ENCODE assay signal across 1 cellular context in genomic region chr10:87504667-87505365, GRCh38.
A peak's percentile ranks its signal among the peaks of the same experiment; 100 is the strongest.
TF ChIP-seq lines count a peak whose summit lies in the region.

TSS of gene MINPP1 (plus strand) at chr10:87504893. CDS start at chr10:87504916, 23 bp downstream.

TF ChIP-seq in GM12878, 131 proteins besides CTCF, POLR2A, EP300 and RAD21 (continued from another document and continues in another):
- no peak; the same call in 1 of the 2 replicates for TF ChIP-seq RUNX3 (IDR thresholded peaks at IDR 0.05; ENCODE audit: low read length)
- TF ChIP-seq CEBPZ (IDR thresholded peaks at IDR 0.05; ENCODE audit: low read depth, low read length): no peak
- TF ChIP-seq KAT2A (conservative IDR thresholded peaks at IDR 0.05; ENCODE audit: control insufficient read depth, low read depth, low read length): no peak
- TF ChIP-seq CREB1 (IDR thresholded peaks at IDR 0.05; ENCODE audit: low read depth): peak; percentile 80
- no peak for TF ChIP-seq SP1 (IDR thresholded peaks at IDR 0.05; ENCODE audit: low read depth, low read length)
- no peak; the same call in 2 of the 3 replicates for TF ChIP-seq POU2F2 (IDR thresholded peaks at IDR 0.05; ENCODE audit: borderline replicate concordance, low read depth, low read length)
- no peak for TF ChIP-seq TCF7 (IDR thresholded peaks at IDR 0.05; ENCODE audit: borderline replicate concordance)
- TF ChIP-seq ZNF384 (IDR thresholded peaks at IDR 0.05; ENCODE audit: borderline replicate concordance, low read depth, low read length): no peak
- TF ChIP-seq SRF (IDR thresholded peaks at IDR 0.05; ENCODE audit: low read depth in 2 of 2, low read length in 2 of 2): no peak
- TF ChIP-seq SMAD1 (IDR thresholded peaks at IDR 0.05; ENCODE audit: low read depth, partially characterized antibody): no peak
- TF ChIP-seq BRCA1 (IDR thresholded peaks at IDR 0.05; ENCODE audit: low read depth, low read length): no peak
- peak; percentile 76 for TF ChIP-seq ZNF687 (IDR thresholded peaks at IDR 0.05)
- no peak for TF ChIP-seq TARDBP (IDR thresholded peaks at IDR 0.05; ENCODE audit: borderline replicate concordance)
- TF ChIP-seq ZSCAN29 (IDR thresholded peaks at IDR 0.05): 0 out of 2 replicates have a peak, but pooled peaks have one; percentile 39
- peak; percentile 79 for TF ChIP-seq IKZF1 (conservative IDR thresholded peaks at IDR 0.05)
- no peak for TF ChIP-seq RBBP5 (conservative IDR thresholded peaks at IDR 0.05)
- peak; percentile 87 for TF ChIP-seq ELK1 (IDR thresholded peaks at IDR 0.05; ENCODE audit: low read depth, low read length)
- peak; percentile 81; the same call in 1 of the 2 replicates for TF ChIP-seq TCF12 (IDR thresholded peaks at IDR 0.05; ENCODE audit: low read depth, low read length)
- TF ChIP-seq KDM1A (IDR thresholded peaks at IDR 0.05; ENCODE audit: borderline replicate concordance): no peak
- TF ChIP-seq NR2C1 (IDR thresholded peaks at IDR 0.05): peak; percentile 95
- peak; percentile 75 for TF ChIP-seq SIN3A (IDR thresholded peaks at IDR 0.05; ENCODE audit: low read depth, low read length)
- no peak for TF ChIP-seq PML (IDR thresholded peaks at IDR 0.05; ENCODE audit: low read length)
- no peak for TF ChIP-seq CBFB (IDR thresholded peaks at IDR 0.05; ENCODE audit: low read depth)
- no peak for TF ChIP-seq MEF2A (IDR thresholded peaks at IDR 0.05; ENCODE audit: insufficient read depth, low read depth, low read length)
- no peak for TF ChIP-seq POLR2AphosphoS2 (IDR thresholded peaks at IDR 0.05; ENCODE audit: low read depth, low read length)
- peak in 1 of 2 experiments; percentile 36; a peak in 1 of 4 replicates for TF ChIP-seq BHLHE40 (IDR thresholded peaks at IDR 0.05; ENCODE audit: borderline replicate concordance in 1 of 2, low read depth in 2 of 2, low read length in 1 of 2)
- TF ChIP-seq E2F8 (IDR thresholded peaks at IDR 0.05; ENCODE audit: low read depth, partially characterized antibody): no peak
- no peak for TF ChIP-seq ATF3 (IDR thresholded peaks at IDR 0.05; ENCODE audit: borderline replicate concordance, extremely low read depth, low read depth, low read length)
- peak; percentile 20; the same call in 1 of the 2 replicates for TF ChIP-seq CBX5 (IDR thresholded peaks at IDR 0.05; ENCODE audit: low read depth)
- no peak for TF ChIP-seq RAD51 (IDR thresholded peaks at IDR 0.05)
- no peak for TF ChIP-seq SUPT20H (IDR thresholded peaks at IDR 0.05; ENCODE audit: borderline replicate concordance, control insufficient read depth, low read depth, low read length)
- TF ChIP-seq BCL3 (IDR thresholded peaks at IDR 0.05; ENCODE audit: borderline replicate concordance, insufficient read depth, low read depth, low read length, poor library complexity, severe bottlenecking): peak; percentile 22
- TF ChIP-seq ZNF24 (IDR thresholded peaks at IDR 0.05): no peak
- peak in 1 of 2 experiments; percentile 33; a peak in 2 of 4 replicates for TF ChIP-seq IKZF2 (IDR thresholded peaks at IDR 0.05)
- no peak for TF ChIP-seq MYB (IDR thresholded peaks at IDR 0.05; ENCODE audit: borderline replicate concordance, low read depth, low read length)
- no peak for TF ChIP-seq NFYA (IDR thresholded peaks at IDR 0.05; ENCODE audit: borderline replicate concordance, low read depth, low read length)
- no peak for TF ChIP-seq ATF7 (IDR thresholded peaks at IDR 0.05; ENCODE audit: low read depth)
- TF ChIP-seq CHD2 (IDR thresholded peaks at IDR 0.05; ENCODE audit: borderline replicate concordance, low read depth, low read length): no peak
- no peak for TF ChIP-seq E2F4 (IDR thresholded peaks at IDR 0.05; ENCODE audit: low read depth, low read length)
- no peak for TF ChIP-seq ZBTB33 (IDR thresholded peaks at IDR 0.05)
- TF ChIP-seq GABPA (IDR thresholded peaks at IDR 0.05; ENCODE audit: low read depth): peak; percentile 91
- 0 out of 2 replicates have a peak, but pooled peaks have one; percentile 42 for TF ChIP-seq DPF2 (IDR thresholded peaks at IDR 0.05)
- no peak for TF ChIP-seq SMARCA5 (IDR thresholded peaks at IDR 0.05)
- TF ChIP-seq ATF2 (IDR thresholded peaks at IDR 0.05; ENCODE audit: low read length): no peak
- no peak for TF ChIP-seq MAX (IDR thresholded peaks at IDR 0.05; ENCODE audit: low read depth, low read length)
- no peak for TF ChIP-seq ZNF274 (IDR thresholded peaks at IDR 0.05; ENCODE audit: insufficient read depth, insufficient read length)
